ENCODE assay signal across 1 cellular context in genomic region chr11:587978-588380, GRCh38.
TF ChIP-seq lines count a peak whose summit lies in the region.

No MANE protein-coding gene starts in this region.

TF ChIP-seq in K562, 482 proteins besides CTCF, POLR2A, EP300 and RAD21 (continued from another document and continues in another):
- TF ChIP-seq ZBTB40 (IDR thresholded peaks at IDR 0.05) (peak; percentile 54), ZBTB40 (CRISPR knock-in tag; IDR thresholded peaks at IDR 0.05) (no peak), NCOA2 (IDR thresholded peaks at IDR 0.05; ENCODE audit: partially characterized antibody in 2 of 2) (no peak), DPF2 (IDR thresholded peaks at IDR 0.05) (peak; percentile 61; the same call in 1 of the 2 replicates), DACH1 (IDR thresholded peaks at IDR 0.05; ENCODE audit: partially characterized antibody) (no peak), MAX (CRISPR knock-in tag; IDR thresholded peaks at IDR 0.05) (peak; percentile 52; the same call in 1 of the 2 replicates), CEBPG (CRISPR knock-in tag; IDR thresholded peaks at IDR 0.05) (peak; percentile 92), CEBPG (tag; conservative IDR thresholded peaks at IDR 0.05 in 1 of 2, IDR thresholded peaks at IDR 0.05 in 1 of 2) (peak in 1 of 2 experiments; percentile 68; a peak in 2 of 4 replicates), NFATC3 (IDR thresholded peaks at IDR 0.05) (no peak), SAP30 (IDR thresholded peaks at IDR 0.05; ENCODE audit: borderline replicate concordance, insufficient read depth, low read depth, low read length, poor library complexity, severe bottlenecking) (no peak), ZBTB7A (IDR thresholded peaks at IDR 0.05; ENCODE audit: borderline replicate concordance, control insufficient read depth, low read depth, low read length) (no peak; the same call in 1 of the 2 replicates), NRF1 (conservative IDR thresholded peaks at IDR 0.05 in 1 of 2, IDR thresholded peaks at IDR 0.05 in 1 of 2) (peak; percentile 42 to 44; a peak in 2 of 4 replicates), MGA (IDR thresholded peaks at IDR 0.05) (no peak), MEIS2 (IDR thresholded peaks at IDR 0.05; ENCODE audit: partially characterized antibody) (peak; percentile 12), TCFL5 (CRISPR knock-in tag; conservative IDR thresholded peaks at IDR 0.05) (no peak), NBN (IDR thresholded peaks at IDR 0.05; ENCODE audit: low read depth) (no peak), ATF3 (IDR thresholded peaks at IDR 0.05) (peak; percentile 95), ATF3 (CRISPR knock-in tag; conservative IDR thresholded peaks at IDR 0.05) (no peak), GATA2 (CRISPR knock-in tag; IDR thresholded peaks at IDR 0.05) (no peak), NR2C2 (CRISPR knock-in tag; IDR thresholded peaks at IDR 0.05) (no peak), NR2C2 (tag; IDR thresholded peaks at IDR 0.05) (peak; percentile 50; the same call in 1 of the 2 replicates), JUND (IDR thresholded peaks at IDR 0.05; ENCODE audit: borderline replicate concordance, low read depth, low read length) (peak; percentile 91), JUND (tag; IDR thresholded peaks at IDR 0.05; ENCODE audit: borderline replicate concordance, low read depth, low read length) (peak; percentile 82; the same call in 2 of the 3 replicates), ZNF655 (CRISPR knock-in tag; IDR thresholded peaks at IDR 0.05) (no peak), TSHZ1 (CRISPR knock-in tag; IDR thresholded peaks at IDR 0.05) (no peak), KLF1 (tag; IDR thresholded peaks at IDR 0.05) (no peak)
